Comparison of ENCODE assay signal across 9 cellular contexts in genomic region chr16:89973654-89974335, GRCh38. TPM values are rescaled to one million over a fixed set of nuclear protein-coding genes. Genes with fewer than 3 reads are reported as not detected.
DNase-seq lines count a peak whose midpoint lies in the region; ATAC-seq, FAIRE-seq and TF ChIP-seq lines count a peak whose summit lies in the region.
"Had no signal": no experiment of that assay in that cellular context is flagged by ENCODE, and none has a peak within 500 bp of the region (broad histone marks: within the 10 kb centered on the region; RNA-seq: fewer than 3 reads in every experiment).

No MANE protein-coding gene starts in this region.

- H3K36me3 Mint-ChIP-seq in chondrocyte (ENCODE audit: low read depth) = peaks cover 4% of the 10 kb centered on the region
- no peaks in the 10 kb centered on the region for H3K36me3 Mint-ChIP-seq in natural killer cell treated with Interleukin-12 subunit alpha and Interleukin-12 subunit beta and Interleukin-15 and Interleukin-18, amount 100 ng/mL, for 72 hours

- H3K4me1 Mint-ChIP-seq in chondrocyte (ENCODE audit: low read depth) = peaks cover 28% of the 10 kb centered on the region
- H3K4me1 Mint-ChIP-seq in natural killer cell treated with Interleukin-12 subunit alpha and Interleukin-12 subunit beta and Interleukin-15 and Interleukin-18, amount 100 ng/mL, for 72 hours (ENCODE audit: low read depth in 2 of 2) = peaks cover 21 to 26% of the 10 kb centered on the region in 2 donors

- no peak overlapping the region for H3K27ac Mint-ChIP-seq in chondrocyte (ENCODE audit: unreplicated experiment)
- H3K27ac Mint-ChIP-seq in natural killer cell treated with Interleukin-12 subunit alpha and Interleukin-12 subunit beta and Interleukin-15 and Interleukin-18, amount 100 ng/mL, for 72 hours = peak overlapping the region; percentile 27 to 94

- no peaks in the 10 kb centered on the region for H3K9me3 Mint-ChIP-seq in chondrocyte (ENCODE audit: low read depth)
- H3K9me3 Mint-ChIP-seq in natural killer cell treated with Interleukin-12 subunit alpha and Interleukin-12 subunit beta and Interleukin-15 and Interleukin-18, amount 100 ng/mL, for 72 hours = no peaks in the 10 kb centered on the region

- H3K4me3 Mint-ChIP-seq in chondrocyte (ENCODE audit: unreplicated experiment) = peak overlapping the region; percentile 98
- peak overlapping the region; percentile 96 for H3K4me3 Mint-ChIP-seq in natural killer cell treated with Interleukin-12 subunit alpha and Interleukin-12 subunit beta and Interleukin-15 and Interleukin-18, amount 100 ng/mL, for 72 hours

- H3K4me3 ChIP-seq in BLaER1 treated with 17β-estradiol and CSF1 and Interleukin-3, amounts not matched to agents 10 nM and 100 nM = peak overlapping the region; percentile 81 to 99 (median 88)
- H3K4me3 ChIP-seq in Jurkat, Clone E6-1 (ENCODE audit: low read length) = peak overlapping the region; percentile 93

- peaks cover 14 to 40% (median 29%) of the 10 kb centered on the region in 11 experiments for H3K36me3 ChIP-seq in BLaER1 treated with 17β-estradiol and CSF1 and Interleukin-3, amounts not matched to agents 10 nM and 100 nM

- H3K9me3 ChIP-seq in BLaER1 treated with 17β-estradiol and CSF1 and Interleukin-3, amounts not matched to agents 10 nM and 100 nM (replicated peaks in 1 of 11) = no peaks in the 10 kb centered on the region; a peak in 3 of 22 replicates

- no peak for FAIRE-seq in HTR-8/SVneo (lab: Jason Lieb, UNC)
- FAIRE-seq: GM18507 had no signal

- H4K20me1 ChIP-seq in BLaER1 treated with 17β-estradiol and CSF1 and Interleukin-3, amounts not matched to agents 10 nM and 100 nM = peaks cover 0 to 72% (median 57%) of the 10 kb centered on the region in 11 experiments; a peak in 20 of 22 replicates

- peak overlapping the region; percentile 86 to 99 (median 94) for H3K9ac ChIP-seq in BLaER1 treated with 17β-estradiol and CSF1 and Interleukin-3, amounts not matched to agents 10 nM and 100 nM

- no peaks in the 10 kb centered on the region for H3K27me3 ChIP-seq in BLaER1 treated with 17β-estradiol and CSF1 and Interleukin-3, amounts not matched to agents 10 nM and 100 nM

- H3K27me3 Mint-ChIP-seq in chondrocyte (ENCODE audit: low read depth) = no peaks in the 10 kb centered on the region
- no peaks in the 10 kb centered on the region for H3K27me3 Mint-ChIP-seq in natural killer cell treated with Interleukin-12 subunit alpha and Interleukin-12 subunit beta and Interleukin-15 and Interleukin-18, amount 100 ng/mL, for 72 hours

- peaks cover 43 to 58% (median 51%) of the 10 kb centered on the region in 10 experiments for H3K4me1 ChIP-seq in BLaER1 treated with 17β-estradiol and CSF1 and Interleukin-3, amounts not matched to agents 10 nM and 100 nM

- DNase-seq in Jurkat, Clone E6-1 (ENCODE audit: low read depth, low spot score) = no peak
- DNase-seq in chondrocyte (ENCODE audit: low spot score) = no peak
- no peak for DNase-seq in natural killer cell treated with Interleukin-12 subunit alpha and Interleukin-12 subunit beta and Interleukin-15 and Interleukin-18, amount 100 ng/mL, for 72 hours (ENCODE audit: low spot score)
- no peak for DNase-seq in HTR-8/SVneo (ENCODE audit: insufficient read length, low spot score)
- no peak for DNase-seq in KBM-7
- DNase-seq in mucosa of gallbladder (ENCODE audit: low spot score) = no peak

- no peak for TF ChIP-seq CTCF in chondrocyte (IDR thresholded peaks at IDR 0.05)

- H3K27ac ChIP-seq in BLaER1 treated with 17β-estradiol and CSF1 and Interleukin-3, amounts not matched to agents 10 nM and 100 nM = peak overlapping the region in 2 of 11 experiments; percentile 94 to 97; a peak in 5 of 22 replicates

- peak overlapping the region; percentile 86 to 100 (median 98) for H3K4me2 ChIP-seq in BLaER1 treated with 17β-estradiol and CSF1 and Interleukin-3, amounts not matched to agents 10 nM and 100 nM

- no peak for ATAC-seq in natural killer cell treated with Interleukin-12 subunit alpha and Interleukin-12 subunit beta and Interleukin-15 and Interleukin-18, amount 100 ng/mL, for 72 hours
- ATAC-seq in HG03565 (IDR thresholded peaks at IDR 0.05; ENCODE audit: unreplicated experiment) = no peak

- in situ Hi-C loops in KBM-7 (cut with MboI; ENCODE audit: low pct_unique_long_range_greater_than_20kb, low sequenced_read_pairs) = no loop called here

RNA-seq across cellular contexts. Expression of gene DEF8, which starts 25.2 kb away (rescaled TPM):
- polyA plus RNA-seq in Jurkat, Clone E6-1 (2012; ENCODE audit: insufficient read depth, insufficient read length) = 47.1 TPM
- total RNA-seq in chondrocyte = 69.0 to 77.4 TPM (median 70.4 TPM) in 3 replicates
- 10 to 100 TPM; 44.2 to 55.5 TPM for total RNA-seq in natural killer cell treated with Interleukin-12 subunit alpha and Interleukin-12 subunit beta and Interleukin-15 and Interleukin-18, amount 100 ng/mL, for 72 hours
- total RNA-seq in mucosa of gallbladder = 68.6 TPM

RNA-seq across cellular contexts. Expression of gene DBNDD1, which starts 45.5 kb away (rescaled TPM):
- 3.5 TPM for polyA plus RNA-seq in Jurkat, Clone E6-1 (2012; ENCODE audit: insufficient read depth, insufficient read length)
- total RNA-seq in chondrocyte = 2.8 to 3.7 TPM (median 3.0 TPM) in 3 replicates
- total RNA-seq in natural killer cell treated with Interleukin-12 subunit alpha and Interleukin-12 subunit beta and Interleukin-15 and Interleukin-18, amount 100 ng/mL, for 72 hours = not detected
- total RNA-seq in mucosa of gallbladder = 21.2 TPM

RNA-seq across cellular contexts. Expression of gene TUBB3, which starts 50.7 kb away (rescaled TPM):
- polyA plus RNA-seq in Jurkat, Clone E6-1 (2012; ENCODE audit: insufficient read depth, insufficient read length) = 21.3 TPM
- total RNA-seq in chondrocyte = 97.1 to 117 TPM (median 104 TPM) in 3 replicates
- 10 to 100 TPM in 1 of 2 donors, 1 to 10 TPM in 1; 9.6 to 10.9 TPM for total RNA-seq in natural killer cell treated with Interleukin-12 subunit alpha and Interleukin-12 subunit beta and Interleukin-15 and Interleukin-18, amount 100 ng/mL, for 72 hours
- 9.5 TPM for total RNA-seq in mucosa of gallbladder

RNA-seq across cellular contexts. Expression of gene MC1R, which starts 55.1 kb away (rescaled TPM):
- polyA plus RNA-seq in Jurkat, Clone E6-1 (2012; ENCODE audit: insufficient read depth, insufficient read length) = 4.5 TPM
- total RNA-seq in chondrocyte (3.2 to 7.9 TPM (median 4.2 TPM) in 3 replicates), mucosa of gallbladder (8.1 TPM)
- 10 to 100 TPM in 1 of 2 donors, 1 to 10 TPM in 1; 9.3 to 13.0 TPM for total RNA-seq in natural killer cell treated with Interleukin-12 subunit alpha and Interleukin-12 subunit beta and Interleukin-15 and Interleukin-18, amount 100 ng/mL, for 72 hours
